In the genomic region with DNA sequence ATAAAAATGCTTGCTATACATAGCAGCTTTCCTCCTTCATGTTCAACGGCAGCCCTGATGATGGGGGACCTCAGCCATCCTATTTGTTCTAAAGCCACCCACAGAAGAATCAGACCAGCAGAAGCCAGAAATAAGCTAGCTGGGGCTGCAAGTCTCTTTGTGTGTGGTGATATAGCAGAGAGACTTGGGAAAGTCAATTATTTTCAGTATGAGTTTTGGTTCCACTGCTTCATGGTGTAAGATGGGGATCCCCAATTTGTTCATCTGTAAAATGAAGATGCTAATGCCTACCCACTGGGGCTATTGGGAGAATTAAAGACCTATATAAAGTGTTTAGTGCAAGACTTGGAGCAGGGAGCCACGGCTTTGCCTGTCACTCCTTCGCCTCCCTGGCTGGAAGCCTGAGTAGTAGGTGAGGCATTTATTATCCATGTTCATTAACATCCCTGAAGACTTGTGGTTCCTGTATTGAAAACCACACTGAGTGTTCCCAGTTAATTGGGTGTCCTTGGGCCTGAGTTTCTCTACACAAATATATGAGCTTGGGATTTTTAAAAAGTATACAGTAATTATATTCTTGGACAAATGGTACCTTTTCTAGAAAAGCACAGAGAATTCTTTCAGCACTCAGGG, we compare ENCODE assay signal across 7 cellular contexts.
DNase-seq lines count a peak whose midpoint lies in the region; ATAC-seq and TF ChIP-seq lines count a peak whose summit lies in the region.

No MANE protein-coding gene starts in this region.

- POLR2A ChIA-PET in activated CD4-positive, alpha-beta memory T cell treated with anti-CD3 and anti-CD28 coated beads, Interleukin-2, amount 10 ng/mL, durations not matched to agents 7 days and 5 days (lab: Charles Lee), result interaction anchor here (0.9 to 1.8 kb wide), 10 partner anchors 16 to 623 kb away, joined by 3 to 10 read pairs (median 4); a partner anchor contains a TSS

- WGBS in tibial nerve, 2 donors, result 24 to 54% methylated on average over 3 of the region's 3 CpGs
- 73% methylated on average over 3 of the region's 3 CpGs for WGBS in esophagus muscularis mucosa

- peaks cover 28% of the 10 kb centered on the region for H3K36me3 Mint-ChIP-seq in activated CD4-positive, alpha-beta memory T cell treated with anti-CD3 and anti-CD28 coated beads, Interleukin-2, amount 10 ng/mL, durations not matched to agents 7 days and 5 days (ENCODE audit: low read depth)

- no peak for DNase-seq in activated CD4-positive, alpha-beta memory T cell treated with anti-CD3 and anti-CD28 coated beads, Interleukin-2, amount 10 ng/mL, durations not matched to agents 7 days and 5 days
- peak; percentile 82 for DNase-seq in renal cortical epithelial cell (ENCODE audit: low read depth)
- DNase-seq in effector CD8-positive, alpha-beta T cell (lab: John Stamatoyannopoulos, UW), result no peak
- no peak for DNase-seq in tibial nerve (ENCODE audit: low spot score in 2 of 2)
- no peak for DNase-seq in esophagus muscularis mucosa (ENCODE audit: extremely low spot score)

- intact Hi-C loops in esophagus muscularis mucosa (cut with DNase I), result no loop called here

- no peak overlapping the region for H3K4me3 ChIP-seq in tibial nerve
- no peak overlapping the region for H3K4me3 ChIP-seq in esophagus muscularis mucosa

- no peaks in the 10 kb centered on the region for H3K27me3 Mint-ChIP-seq in activated CD4-positive, alpha-beta memory T cell treated with anti-CD3 and anti-CD28 coated beads, Interleukin-2, amount 10 ng/mL, durations not matched to agents 7 days and 5 days

- TF ChIP-seq CTCF in tibial nerve (IDR thresholded peaks at IDR 0.05), result no peak
- no peak for TF ChIP-seq CTCF in esophagus muscularis mucosa (IDR thresholded peaks at IDR 0.05)

- H3K4me3 Mint-ChIP-seq in activated CD4-positive, alpha-beta memory T cell treated with anti-CD3 and anti-CD28 coated beads, Interleukin-2, amount 10 ng/mL, durations not matched to agents 7 days and 5 days, result no peak overlapping the region

- H3K4me1 ChIP-seq in tibial nerve (no peaks in the 10 kb centered on the region), esophagus muscularis mucosa (no peaks in the 10 kb centered on the region)

- CTCF ChIA-PET in activated CD4-positive, alpha-beta memory T cell treated with anti-CD3 and anti-CD28 coated beads, Interleukin-2, amount 10 ng/mL, durations not matched to agents 7 days and 5 days (lab: Charles Lee), result interaction anchor here (1.2 to 1.9 kb wide), 2 partner anchors 44 to 620 kb away, joined by 4 read pairs; no protein-coding TSS in a partner anchor

- TF ChIP-seq EP300 in tibial nerve (IDR thresholded peaks at IDR 0.05) (no peak), esophagus muscularis mucosa (IDR thresholded peaks at IDR 0.05) (no peak)

- peaks cover 21% of the 10 kb centered on the region for H3K9me3 Mint-ChIP-seq in activated CD4-positive, alpha-beta memory T cell treated with anti-CD3 and anti-CD28 coated beads, Interleukin-2, amount 10 ng/mL, durations not matched to agents 7 days and 5 days

- ATAC-seq in GM18868 (IDR thresholded peaks at IDR 0.05; ENCODE audit: unreplicated experiment) (peak; percentile 45), HG02623 (IDR thresholded peaks at IDR 0.05; ENCODE audit: unreplicated experiment) (peak; percentile 28)

- peaks cover 55% of the 10 kb centered on the region for H3K4me1 Mint-ChIP-seq in activated CD4-positive, alpha-beta memory T cell treated with anti-CD3 and anti-CD28 coated beads, Interleukin-2, amount 10 ng/mL, durations not matched to agents 7 days and 5 days

- H3K27me3 ChIP-seq in tibial nerve (no peaks in the 10 kb centered on the region), esophagus muscularis mucosa (no peaks in the 10 kb centered on the region)

- H3K36me3 ChIP-seq in tibial nerve, result no peaks in the 10 kb centered on the region
- no peaks in the 10 kb centered on the region for H3K36me3 ChIP-seq in esophagus muscularis mucosa

- H3K27ac ChIP-seq in tibial nerve (no peak overlapping the region), esophagus muscularis mucosa (replicated peaks in 1 of 4) (no peak overlapping the region)

- H3K27ac Mint-ChIP-seq in activated CD4-positive, alpha-beta memory T cell treated with anti-CD3 and anti-CD28 coated beads, Interleukin-2, amount 10 ng/mL, durations not matched to agents 7 days and 5 days, result peak overlapping the region; percentile 93

- H3K9me3 ChIP-seq in tibial nerve (no peaks in the 10 kb centered on the region), esophagus muscularis mucosa (no peaks in the 10 kb centered on the region)

- TF ChIP-seq POLR2A in tibial nerve (IDR thresholded peaks at IDR 0.05), result no peak
- TF ChIP-seq POLR2A in esophagus muscularis mucosa (IDR thresholded peaks at IDR 0.05; ENCODE audit: low read depth), result no peak
